1 cellular context compared by ENCODE assay signal in the genomic region with DNA sequence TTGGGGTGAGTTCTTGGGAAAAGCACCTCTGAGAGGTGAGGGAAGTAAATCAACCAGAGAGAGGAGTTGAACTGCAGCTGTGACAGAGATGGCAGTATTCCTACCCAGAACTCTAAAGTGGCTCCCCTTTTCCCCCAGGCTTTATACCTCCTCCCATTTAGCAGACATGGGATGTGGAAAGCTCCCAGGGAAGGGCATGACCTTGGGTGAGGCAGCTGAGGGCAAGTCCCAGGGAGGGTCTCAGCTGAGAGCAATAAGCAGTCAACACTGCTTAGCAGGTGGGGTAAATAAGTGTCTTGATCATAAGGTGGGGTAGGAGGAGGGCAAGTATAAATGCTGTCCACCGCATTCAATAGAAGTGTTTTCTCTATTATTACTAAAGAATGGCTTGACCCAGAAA.
TF ChIP-seq lines count a peak whose summit lies in the region.

No MANE protein-coding gene starts in this region.

TF ChIP-seq in SK-N-SH treated with all-trans-retinoic acid at 6 μM for 48 hours, 23 proteins besides CTCF, POLR2A, EP300 and RAD21 (continued from another document):
- TF ChIP-seq ISL1 (CRISPR knock-in tag; IDR thresholded peaks at IDR 0.05), result no peak
- TF ChIP-seq GLIS3 (CRISPR knock-in tag; IDR thresholded peaks at IDR 0.05), result no peak
- no peak for TF ChIP-seq PPARA (CRISPR knock-in tag; IDR thresholded peaks at IDR 0.05; ENCODE audit: borderline replicate concordance)
- no peak for TF ChIP-seq TCF4 (CRISPR knock-in tag; IDR thresholded peaks at IDR 0.05; ENCODE audit: borderline replicate concordance)
- TF ChIP-seq, protein P1, sequence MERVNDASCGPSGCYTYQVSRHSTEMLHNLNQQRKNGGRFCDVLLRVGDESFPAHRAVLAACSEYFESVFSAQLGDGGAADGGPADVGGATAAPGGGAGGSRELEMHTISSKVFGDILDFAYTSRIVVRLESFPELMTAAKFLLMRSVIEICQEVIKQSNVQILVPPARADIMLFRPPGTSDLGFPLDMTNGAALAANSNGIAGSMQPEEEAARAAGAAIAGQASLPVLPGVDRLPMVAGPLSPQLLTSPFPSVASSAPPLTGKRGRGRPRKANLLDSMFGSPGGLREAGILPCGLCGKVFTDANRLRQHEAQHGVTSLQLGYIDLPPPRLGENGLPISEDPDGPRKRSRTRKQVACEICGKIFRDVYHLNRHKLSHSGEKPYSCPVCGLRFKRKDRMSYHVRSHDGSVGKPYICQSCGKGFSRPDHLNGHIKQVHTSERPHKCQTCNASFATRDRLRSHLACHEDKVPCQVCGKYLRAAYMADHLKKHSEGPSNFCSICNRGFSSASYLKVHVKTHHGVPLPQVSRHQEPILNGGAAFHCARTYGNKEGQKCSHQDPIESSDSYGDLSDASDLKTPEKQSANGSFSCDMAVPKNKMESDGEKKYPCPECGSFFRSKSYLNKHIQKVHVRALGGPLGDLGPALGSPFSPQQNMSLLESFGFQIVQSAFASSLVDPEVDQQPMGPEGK (CRISPR knock-in tag; IDR thresholded peaks at IDR 0.05; ENCODE audit: borderline replicate concordance), result no peak
